11 cellular contexts compared by ENCODE assay signal in the genomic region with DNA sequence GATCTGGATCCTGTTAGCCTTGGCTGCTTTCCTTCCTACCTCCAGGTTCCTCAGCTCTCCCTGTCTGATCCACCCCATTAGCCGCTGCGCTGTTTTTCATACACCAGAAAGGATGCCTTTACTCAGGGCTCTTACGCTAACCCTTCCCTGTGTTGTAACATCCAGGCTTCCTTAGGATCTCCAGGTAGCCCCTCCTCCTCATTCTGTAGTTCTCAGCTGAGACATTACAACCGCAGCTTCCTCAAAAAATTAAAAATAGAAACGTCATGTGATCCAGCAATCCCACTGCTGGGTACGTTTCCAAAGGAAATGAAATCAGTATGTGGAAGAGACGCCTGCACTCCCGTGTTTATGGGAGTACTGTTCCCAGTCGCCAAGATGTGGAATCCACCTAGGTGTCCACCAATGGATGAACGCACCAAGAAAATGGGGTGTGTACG. TPM values are rescaled to one million over a fixed set of nuclear protein-coding genes. Genes with fewer than 3 reads are reported as not detected.
A peak's percentile ranks its signal among the peaks of the same experiment; 100 is the strongest.
DNase-seq lines count a peak whose midpoint lies in the region; ATAC-seq, FAIRE-seq and TF ChIP-seq lines count a peak whose summit lies in the region.
"Had no signal": no experiment of that assay in that cellular context is flagged by ENCODE, and none has a peak within 500 bp of the region (broad histone marks: within the 10 kb centered on the region; RNA-seq: fewer than 3 reads in every experiment).

No MANE protein-coding gene starts in this region.

- H3K79me2 ChIP-seq in astrocyte (ENCODE audit: insufficient read depth, low read length), result no peaks in the 10 kb centered on the region

- H3K27me3 Mint-ChIP-seq in astrocyte (ENCODE audit: low read depth, unreplicated experiment), result peaks cover 3% of the 10 kb centered on the region

- H3K4me3 ChIP-seq in HFF-Myc (replicated peaks; ENCODE audit: low read depth, low read length) (no peak overlapping the region), astrocyte (ENCODE audit: insufficient read depth, low read depth, low read length) (peak overlapping the region; percentile 29)
- H3K4me3 ChIP-seq: ascending aorta had no signal

- no peaks in the 10 kb centered on the region for H3K36me3 ChIP-seq in astrocyte (ENCODE audit: insufficient read depth, low read length)
- H3K36me3 ChIP-seq: ascending aorta had no signal

- peak overlapping the region; percentile 19 for H3K27ac Mint-ChIP-seq in astrocyte (ENCODE audit: unreplicated experiment)

- H3K4me3 Mint-ChIP-seq in astrocyte (ENCODE audit: unreplicated experiment), result no peak overlapping the region

- intact Hi-C loops in left ventricle myocardium superior (cut with micrococcal nuclease), result loop anchor here (10.0 kb wide), 1 partner anchor 176 kb away; no protein-coding TSS in a partner anchor

- peak; percentile 60 for ATAC-seq in left ventricle myocardium superior

- FAIRE-seq in astrocyte (lab: Jason Lieb, UNC), result peak; percentile 79
- FAIRE-seq in urothelium cell line (lab: Jason Lieb, UNC), result no peak
- FAIRE-seq: H1, TTC549 had no signal

- H4K20me1 ChIP-seq in astrocyte (ENCODE audit: insufficient read depth, low read length), result no peaks in the 10 kb centered on the region

- no peak for TF ChIP-seq CTCF in HFF-Myc (IDR thresholded peaks at IDR 0.05; ENCODE audit: low read depth, low read length, missing control alignments)
- no peak for TF ChIP-seq CTCF in astrocyte (IDR thresholded peaks at IDR 0.05; ENCODE audit: insufficient read depth, low read depth, low read length)

- H3K4me2 ChIP-seq in astrocyte (ENCODE audit: low read length), result peak overlapping the region; percentile 72

- peaks cover 12% of the 10 kb centered on the region for H3K4me1 ChIP-seq in astrocyte (ENCODE audit: insufficient read depth, low read length)
- H3K4me1 ChIP-seq: ascending aorta had no signal

- H3K9me3 ChIP-seq in astrocyte (ENCODE audit: insufficient read depth, low read depth, low read length), result no peaks in the 10 kb centered on the region
- H3K9me3 ChIP-seq: ascending aorta had no signal

- H3K36me3 Mint-ChIP-seq in astrocyte (ENCODE audit: low read depth, unreplicated experiment), result no peaks in the 10 kb centered on the region

- peak overlapping the region; percentile 45 for H2AFZ ChIP-seq in astrocyte (ENCODE audit: low read depth, low read length)

- H3K4me1 Mint-ChIP-seq in astrocyte (ENCODE audit: low read depth, unreplicated experiment), result no peaks in the 10 kb centered on the region

- H3K9me3 Mint-ChIP-seq in astrocyte (ENCODE audit: unreplicated experiment), result no peaks in the 10 kb centered on the region

- H3K9ac ChIP-seq in astrocyte (ENCODE audit: low read length), result peak overlapping the region; percentile 40

- DNase-seq in HFF-Myc (ENCODE audit: extremely low read depth, low read depth) (peak; percentile 93), astrocyte (ENCODE audit: low read depth) (peak; percentile 72), left ventricle myocardium superior (no peak), urothelium cell line (ENCODE audit: low spot score) (peak; percentile 49), NCI-H446 treated with DMSO at 0.1 percent for 48 hours (lab: John Stamatoyannopoulos, UW) (no peak), NCI-H510A treated with DMSO at 0.1 percent for 48 hours (lab: John Stamatoyannopoulos, UW) (no peak), 8988T (no peak)
- DNase-seq: MM.1S had no signal

- no peaks in the 10 kb centered on the region for H3K27me3 ChIP-seq in astrocyte (ENCODE audit: insufficient read depth, low read length)
- H3K27me3 ChIP-seq: ascending aorta had no signal

- H3K27ac ChIP-seq in astrocyte (ENCODE audit: low read depth, low read length), result peak overlapping the region; percentile 43
- H3K27ac ChIP-seq: ascending aorta had no signal

RNA-seq across cellular contexts. Expression of gene MYADM, which starts 18.4 kb away (rescaled TPM):
- total RNA-seq in astrocyte (221 and 246 TPM in 2 replicates), left ventricle myocardium superior (112 TPM)

RNA-seq across cellular contexts. Expression of gene NLRP12, which starts 25.1 kb away (rescaled TPM):
- total RNA-seq in astrocyte (not detected in 2 replicates), left ventricle myocardium superior (0.22 TPM)
- total RNA-seq: ascending aorta had no signal

RNA-seq across cellular contexts. Expression of gene PRKCG, which starts 32.7 kb away (rescaled TPM):
- total RNA-seq in astrocyte (0.29 and 0.41 TPM in 2 replicates), left ventricle myocardium superior (not detected)
- total RNA-seq: ascending aorta had no signal

RNA-seq across cellular contexts. Expression of gene CACNG7, which starts 59.8 kb away (rescaled TPM):
- 3.5 and 4.4 TPM in 2 replicates for total RNA-seq in astrocyte
- total RNA-seq in left ventricle myocardium superior, result not detected
- total RNA-seq: ascending aorta had no signal

Comparison
In these comparisons a context has a peak if more than half of its experiments do, and no peak if none do; other contexts are left out.
1. DNase-seq: peak in HFF-Myc (single experiment), astrocyte (single experiment) and urothelium cell line (single experiment); none in left ventricle myocardium superior (single experiment), NCI-H446 treated with DMSO at 0.1 percent for 48 hours (single experiment), NCI-H510A treated with DMSO at 0.1 percent for 48 hours (single experiment) and 8988T (single experiment).